9 cellular contexts compared by ENCODE assay signal in the genomic region with DNA sequence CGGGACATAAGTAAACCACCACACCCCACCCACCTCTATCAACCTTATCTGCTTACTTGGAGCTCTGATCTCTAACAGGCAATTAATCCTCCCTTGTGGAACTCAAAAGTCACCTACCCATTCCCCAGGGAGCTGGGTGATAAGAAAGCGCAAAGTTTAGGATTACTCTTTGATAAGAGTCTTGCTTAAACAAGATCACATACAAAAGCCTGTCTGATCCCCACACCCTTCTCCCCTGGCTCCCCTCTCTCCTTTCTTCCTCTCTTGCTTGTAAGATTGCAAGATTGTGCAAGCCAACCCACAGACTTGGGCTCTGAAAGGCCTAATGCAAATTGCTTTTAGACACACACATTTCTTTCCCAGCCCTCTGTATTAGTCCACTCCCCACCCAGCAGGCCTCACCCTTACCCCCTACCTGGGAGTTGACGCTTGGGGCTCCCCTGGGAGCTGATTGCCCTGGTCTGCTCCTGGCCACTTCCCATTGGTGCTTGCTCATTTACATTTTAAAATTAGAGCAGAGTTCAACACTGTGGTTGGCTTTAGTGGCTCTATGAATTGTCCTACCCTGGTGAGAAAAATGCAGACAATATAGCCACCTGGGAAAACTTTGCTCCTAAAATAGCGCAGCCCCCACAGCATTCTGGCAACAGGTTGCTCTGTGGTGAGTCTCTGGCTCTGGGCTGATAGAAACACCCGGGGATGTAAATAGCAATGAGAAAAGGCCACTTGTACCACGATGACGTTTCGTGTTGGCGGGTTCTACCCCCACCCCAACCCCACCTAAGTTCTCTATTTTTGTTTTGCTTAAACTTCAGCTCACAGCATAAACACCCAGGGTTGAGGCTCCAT. TPM values are rescaled to one million over a fixed set of nuclear protein-coding genes. Genes with fewer than 3 reads are reported as not detected.
DNase-seq lines count a peak whose midpoint lies in the region; ATAC-seq and TF ChIP-seq lines count a peak whose summit lies in the region.
"Had no signal": no experiment of that assay in that cellular context is flagged by ENCODE, and none has a peak within 500 bp of the region (broad histone marks: within the 10 kb centered on the region; RNA-seq: fewer than 3 reads in every experiment).

No MANE protein-coding gene starts in this region.

- H2AFZ ChIP-seq in neuronal stem cell (ENCODE audit: low read length), result no peak overlapping the region

- TF ChIP-seq POLR2A in lower leg skin (IDR thresholded peaks at IDR 0.05), result no peak

- H3K18ac ChIP-seq in neuronal stem cell (ENCODE audit: low read length), result peak overlapping the region; percentile 62

- no peak overlapping the region for H3K9ac ChIP-seq in neuronal stem cell (ENCODE audit: low read depth, low read length, poor library complexity)

- H3K27me3 ChIP-seq in dorsolateral prefrontal cortex (no peaks in the 10 kb centered on the region), neuronal stem cell (ENCODE audit: control insufficient read depth in 3 of 3, insufficient read depth in 3 of 3, low read depth in 1 of 3, low read length in 3 of 3) (no peaks in the 10 kb centered on the region)
- H3K27me3 ChIP-seq: SJSA1 had no signal

- peak overlapping the region; percentile 80 to 100 (median 99) for H3K27ac ChIP-seq in dorsolateral prefrontal cortex
- peak overlapping the region; percentile 13 for H3K27ac ChIP-seq in neuronal stem cell (replicated peaks; ENCODE audit: low read length)
- H3K27ac ChIP-seq: SJSA1 had no signal

- H2BK15ac ChIP-seq in neuronal stem cell (ENCODE audit: low read length), result no peak overlapping the region

- H3K4me3 ChIP-seq in dorsolateral prefrontal cortex (peak overlapping the region in 47 of 59 donors; percentile 1 to 62 (median 33)), neuronal stem cell (ENCODE audit: low read length in 2 of 2) (no peak overlapping the region), lower leg skin (ENCODE audit: low read depth, poor library complexity, severe bottlenecking) (no peak overlapping the region)
- H3K4me3 ChIP-seq: SJSA1 had no signal

- H3K36me3 ChIP-seq in neuronal stem cell (replicated peaks in 1 of 2; ENCODE audit: control insufficient read depth in 2 of 2, insufficient read depth in 2 of 2, low read length in 2 of 2), result no peaks in the 10 kb centered on the region
- H3K36me3 ChIP-seq: SJSA1 had no signal

- no peaks in the 10 kb centered on the region for H3K9me3 ChIP-seq in neuronal stem cell (replicated peaks in 1 of 2; ENCODE audit: control insufficient read depth in 2 of 2, insufficient read depth in 1 of 2, low read depth in 1 of 2, low read length in 2 of 2)
- H3K9me3 ChIP-seq: SJSA1 had no signal

- H2BK120ac ChIP-seq in neuronal stem cell (ENCODE audit: low read depth, low read length), result no peak overlapping the region

- H4K91ac ChIP-seq in neuronal stem cell (ENCODE audit: low read depth, low read length, poor library complexity), result no peak overlapping the region

- TF ChIP-seq CTCF in dorsolateral prefrontal cortex (IDR thresholded peaks at IDR 0.05 in 54 of 56, conservative IDR thresholded peaks at IDR 0.05 in 2 of 56; ENCODE audit: low read depth in 1 of 56, partially characterized antibody in 56 of 56) (peak in 1 of 56 donors; percentile 3), lower leg skin (IDR thresholded peaks at IDR 0.05) (no peak)

- no peaks in the 10 kb centered on the region for H3K79me1 ChIP-seq in neuronal stem cell (ENCODE audit: low read depth, low read length)

- WGBS in neuronal stem cell (ENCODE audit: extremely low coverage in 2 of 2, insufficient read length in 2 of 2, insufficient replicate concordance in 1 of 2), 2 donors, result no CpG with 5 or more reads among the region's 9 CpGs
- WGBS in lower leg skin, 2 donors, result 58 to 62% methylated on average over 9 of the region's 9 CpGs

- intact Hi-C loops in dorsolateral prefrontal cortex (cut with DNase I), result loop anchor here (5.0 kb wide), 1 partner anchor 38 kb away; no protein-coding TSS in a partner anchor
- intact Hi-C loops in lower leg skin (cut with DNase I; ENCODE audit: low total_unique reads), result no loop called here

- no peak overlapping the region for H4K8ac ChIP-seq in neuronal stem cell (ENCODE audit: low read depth, low read length)

- ATAC-seq in GM18508 (IDR thresholded peaks at IDR 0.05; ENCODE audit: insufficient read depth, unreplicated experiment) (peak; percentile 82), HG02588 (IDR thresholded peaks at IDR 0.05; ENCODE audit: unreplicated experiment) (peak; percentile 84)

- no peak overlapping the region for H3K4ac ChIP-seq in neuronal stem cell (ENCODE audit: low read length)

- H3K23ac ChIP-seq in neuronal stem cell (ENCODE audit: low read depth, low read length, poor library complexity), result no peak overlapping the region

- no peak overlapping the region for H3K4me2 ChIP-seq in neuronal stem cell (ENCODE audit: insufficient read depth, low read length, poor library complexity, severe bottlenecking)

- H3K14ac ChIP-seq in neuronal stem cell (ENCODE audit: low read length), result no peak overlapping the region

- DNase-seq in NAMALWA (ENCODE audit: low spot score), result peak; percentile 96
- DNase-seq in dorsolateral prefrontal cortex, result peak in 7 of 10 donors; percentile 36 to 74 (median 54)
- no peak for DNase-seq in neuronal stem cell (ENCODE audit: low spot score)
- no peak for DNase-seq in NCI-H1092 (lab: John Stamatoyannopoulos, UW)
- no peak for DNase-seq in lower leg skin (ENCODE audit: low spot score in 2 of 2)
- DNase-seq in 8988T, result no peak

- peak overlapping the region; percentile 38 for H2AK5ac ChIP-seq in neuronal stem cell (ENCODE audit: low read depth, low read length)

- H2BK5ac ChIP-seq in neuronal stem cell (ENCODE audit: low read length), result no peak overlapping the region

- H3K4me1 ChIP-seq in neuronal stem cell (ENCODE audit: control insufficient read depth in 2 of 2, insufficient read depth in 1 of 2, low read depth in 1 of 2, low read length in 2 of 2), result peaks cover 20 to 21% of the 10 kb centered on the region in 2 donors

- no peak overlapping the region for H2BK12ac ChIP-seq in neuronal stem cell (ENCODE audit: low read length)

RNA-seq across cellular contexts. Expression of gene EPCAM, which starts 58.9 kb away (rescaled TPM):
- total RNA-seq in dorsolateral prefrontal cortex, result 10 to 100 TPM in 2 of 120 experiments, 1 to 10 TPM in 104, under 1 TPM in 10, not detected in 4; 0.62 to 11.2 (median 1.9) TPM
- polyA plus RNA-seq in neuronal stem cell (2013, experiment 1 of 2), result 1.4 TPM
- 1.5 TPM for polyA plus RNA-seq in neuronal stem cell (2013, experiment 2 of 2)
- 10 to 100 TPM in 1 of 4 donors, 1 to 10 TPM in 3; 5.2 to 10.8 (median 7.0) TPM for total RNA-seq in lower leg skin

Comparison
In these comparisons a context has a peak if more than half of its experiments do, and no peak if none do; other contexts are left out.
1. DNase-seq: peak in NAMALWA (single experiment) and dorsolateral prefrontal cortex (7 of 10); none in neuronal stem cell (single experiment), NCI-H1092 (single experiment), lower leg skin (0 of 2) and 8988T (single experiment).
2. H3K4me3 ChIP-seq: peak in dorsolateral prefrontal cortex (47 of 59); none in neuronal stem cell (0 of 2) and lower leg skin (single experiment).